In genomic region chr17:7324438-7324779, GRCh38 we compare ENCODE assay signal across 7 cellular contexts.
"Had no signal": no experiment of that assay in that cellular context is flagged by ENCODE, and none has a peak within 500 bp of the region (broad histone marks: within the 10 kb centered on the region; RNA-seq: fewer than 3 reads in every experiment).

No MANE protein-coding gene starts in this region.

- H3K4me2 ChIP-seq: smooth muscle cell had no signal

- H3K9me3 Mint-ChIP-seq: dendritic cell treated with granulocyte-macrophage colony-stimulating factor and Interleukin-4, amounts not matched to agents 40 ng/mL and 50 ng/mL, for 4 days; effector memory CD8-positive, alpha-beta T cell; stimulated activated memory B cell treated with anti-CD40 and anti-IgM and Interleukin-4, amounts not matched to agents 10 μg/mL and 1 μg/mL and 100 μg/mL, for 72 hours had no signal

- H3K27ac ChIP-seq: brain microvascular endothelial cell, transverse colon had no signal

- H3K27me3 ChIP-seq: brain microvascular endothelial cell, transverse colon had no signal

- H3K9me3 ChIP-seq: transverse colon had no signal

- H3K27ac Mint-ChIP-seq: activated naive CD8-positive, alpha-beta T cell; dendritic cell treated with granulocyte-macrophage colony-stimulating factor and Interleukin-4, amounts not matched to agents 40 ng/mL and 50 ng/mL, for 4 days; stimulated activated memory B cell treated with anti-CD40 and anti-IgM and Interleukin-4, amounts not matched to agents 10 μg/mL and 1 μg/mL and 100 μg/mL, for 72 hours had no signal

- H3K4me3 Mint-ChIP-seq: activated naive CD8-positive, alpha-beta T cell; dendritic cell treated with granulocyte-macrophage colony-stimulating factor and Interleukin-4, amounts not matched to agents 40 ng/mL and 50 ng/mL, for 4 days; effector memory CD8-positive, alpha-beta T cell; stimulated activated memory B cell treated with anti-CD40 and anti-IgM and Interleukin-4, amounts not matched to agents 10 μg/mL and 1 μg/mL and 100 μg/mL, for 72 hours had no signal

- H3K4me3 ChIP-seq: smooth muscle cell, transverse colon had no signal

- H3K27me3 Mint-ChIP-seq: activated naive CD8-positive, alpha-beta T cell; dendritic cell treated with granulocyte-macrophage colony-stimulating factor and Interleukin-4, amounts not matched to agents 40 ng/mL and 50 ng/mL, for 4 days; effector memory CD8-positive, alpha-beta T cell; stimulated activated memory B cell treated with anti-CD40 and anti-IgM and Interleukin-4, amounts not matched to agents 10 μg/mL and 1 μg/mL and 100 μg/mL, for 72 hours had no signal
